ENCODE assay signal across 16 cellular contexts in the genomic region with DNA sequence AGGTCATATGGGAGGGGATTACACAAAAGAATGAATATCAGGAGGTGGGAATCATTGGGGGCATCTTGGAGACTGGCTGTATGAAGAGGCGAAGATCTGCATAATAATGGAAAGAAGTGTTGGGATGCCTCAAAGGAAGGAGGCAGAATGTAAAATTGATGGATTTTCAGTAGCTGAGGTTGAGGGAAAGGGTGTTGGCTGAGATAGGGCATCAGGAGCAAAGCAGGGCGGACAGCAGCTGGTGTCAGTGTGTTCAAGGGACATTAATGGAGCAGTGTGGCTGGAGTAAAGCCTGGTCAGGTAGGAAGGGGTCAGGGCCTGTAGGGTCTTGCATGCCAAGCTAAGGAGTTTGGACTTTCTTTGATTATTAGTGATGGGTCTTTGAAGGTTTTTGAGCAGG.
DNase-seq lines count a peak whose midpoint lies in the region; ATAC-seq, FAIRE-seq and TF ChIP-seq lines count a peak whose summit lies in the region.
"Had no signal": no experiment of that assay in that cellular context is flagged by ENCODE, and none has a peak within 500 bp of the region (broad histone marks: within the 10 kb centered on the region; RNA-seq: fewer than 3 reads in every experiment).

No MANE protein-coding gene starts in this region.

- no peak overlapping the region for H3K4me3 ChIP-seq in keratinocyte (ENCODE audit: control insufficient read depth in 2 of 3, extremely low read depth in 1 of 3, insufficient read depth in 2 of 3, low read depth in 1 of 3, low read length in 3 of 3)
- H3K4me3 ChIP-seq: gastrocnemius medialis, neural progenitor cell had no signal

- no peaks in the 10 kb centered on the region for H3K36me3 ChIP-seq in keratinocyte (ENCODE audit: control insufficient read depth in 2 of 2, extremely low read depth in 1 of 2, insufficient read depth in 2 of 2, low read length in 2 of 2)
- H3K36me3 ChIP-seq: gastrocnemius medialis, neural progenitor cell had no signal

- TF ChIP-seq CTCF in keratinocyte (optimal IDR thresholded peaks at IDR 0.05 in 1 of 3, IDR thresholded peaks at IDR 0.05 in 1 of 3, conservative IDR thresholded peaks at IDR 0.05 in 1 of 3; ENCODE audit: extremely low read depth in 1 of 3, insufficient read depth in 2 of 3, low read length in 3 of 3), result no peak

- H3K4me2 ChIP-seq in keratinocyte (ENCODE audit: control insufficient read depth, extremely low read depth, insufficient read depth, low read depth, low read length), result peak overlapping the region; percentile 95
- H3K4me2 ChIP-seq: KMS-11, neural progenitor cell had no signal

- peak overlapping the region; percentile 82 for H3K4me3 Mint-ChIP-seq in activated naive CD4-positive, alpha-beta T cell treated with anti-CD3 and anti-CD28 coated beads, Interleukin-2, amount 50 U/mL, for 24 hours
- H3K4me3 Mint-ChIP-seq in activated CD4-positive, alpha-beta memory T cell treated with anti-CD3 and anti-CD28 coated beads, Interleukin-2, amount 10 ng/mL, durations not matched to agents 7 days and 5 days, result peak overlapping the region; percentile 56
- H3K4me3 Mint-ChIP-seq: neural progenitor cell had no signal

- H3K9me3 ChIP-seq in keratinocyte (ENCODE audit: control insufficient read depth, low read depth, low read length), result no peaks in the 10 kb centered on the region
- H3K9me3 ChIP-seq: gastrocnemius medialis had no signal

- no peak overlapping the region for H3K9ac ChIP-seq in keratinocyte (ENCODE audit: control insufficient read depth, extremely low read depth, insufficient read depth, low read length)
- H3K9ac ChIP-seq: KMS-11, neural progenitor cell had no signal

- peaks cover 5% of the 10 kb centered on the region for H3K9me3 Mint-ChIP-seq in activated naive CD4-positive, alpha-beta T cell treated with anti-CD3 and anti-CD28 coated beads, Interleukin-2, amount 50 U/mL, for 24 hours
- H3K9me3 Mint-ChIP-seq in activated CD4-positive, alpha-beta memory T cell treated with anti-CD3 and anti-CD28 coated beads, Interleukin-2, amount 10 ng/mL, durations not matched to agents 7 days and 5 days, result peaks cover 9% of the 10 kb centered on the region
- H3K9me3 Mint-ChIP-seq: neural progenitor cell had no signal

- H3K27ac ChIP-seq in keratinocyte (ENCODE audit: control insufficient read depth, insufficient read depth, low read length), result peak overlapping the region; percentile 75
- H3K27ac ChIP-seq: gastrocnemius medialis, KMS-11, neural progenitor cell had no signal

- peaks cover 10% of the 10 kb centered on the region for H3K79me2 ChIP-seq in keratinocyte (ENCODE audit: control insufficient read depth, insufficient read depth, low read length)

- DNase-seq in activated naive CD4-positive, alpha-beta T cell treated with Interleukin-2 at 50 U/mL for 16 hours, result no peak
- DNase-seq in activated CD4-positive, alpha-beta memory T cell treated with anti-CD3 and anti-CD28 coated beads, Interleukin-2, amount 10 ng/mL, durations not matched to agents 7 days and 5 days, result no peak
- DNase-seq in keratinocyte (ENCODE audit: low read depth, low spot score) (no peak), posterior vena cava (ENCODE audit: low spot score) (no peak), posterior cingulate gyrus (no peak)
- DNase-seq in stimulated activated naive CD4-positive, alpha-beta T cell (lab: John Stamatoyannopoulos, UW), result no peak
- DNase-seq: activated CD4-positive, alpha-beta T cell treated with anti-CD3 and anti-CD28 coated beads for 4 hours; amygdala; effector CD4-positive, alpha-beta T cell; gastrocnemius medialis; NCI-H1930 had no signal

- H3K4me1 ChIP-seq in keratinocyte (ENCODE audit: control insufficient read depth, extremely low read depth, insufficient read depth, low read length), result peaks cover 45% of the 10 kb centered on the region

- no peaks in the 10 kb centered on the region for H3K27me3 Mint-ChIP-seq in activated naive CD4-positive, alpha-beta T cell treated with anti-CD3 and anti-CD28 coated beads, Interleukin-2, amount 50 U/mL, for 24 hours
- no peaks in the 10 kb centered on the region for H3K27me3 Mint-ChIP-seq in activated CD4-positive, alpha-beta memory T cell treated with anti-CD3 and anti-CD28 coated beads, Interleukin-2, amount 10 ng/mL, durations not matched to agents 7 days and 5 days

- no peaks in the 10 kb centered on the region for H3K9me1 ChIP-seq in keratinocyte (ENCODE audit: control insufficient read depth, extremely low read depth, insufficient read depth, low read length)

- CTCF ChIA-PET in activated CD4-positive, alpha-beta memory T cell treated with anti-CD3 and anti-CD28 coated beads, Interleukin-2, amount 10 ng/mL, durations not matched to agents 7 days and 5 days (lab: Charles Lee), result interaction anchor here (1.0 to 3.0 kb wide), 8 partner anchors 9 to 303 kb away, joined by 3 to 9 read pairs (median 5); a partner anchor contains a TSS

- H3K27me3 ChIP-seq in keratinocyte (ENCODE audit: control insufficient read depth, extremely low read depth, insufficient read depth, low read length), result no peaks in the 10 kb centered on the region
- H3K27me3 ChIP-seq: gastrocnemius medialis, neural progenitor cell had no signal

- ATAC-seq in GM18861 (IDR thresholded peaks at IDR 0.05; ENCODE audit: unreplicated experiment), result no peak
- ATAC-seq: gastrocnemius medialis, SK-N-SH treated with all-trans-retinoic acid at 6 μM for 48 hours had no signal

- peaks cover 82% of the 10 kb centered on the region for H3K4me1 Mint-ChIP-seq in activated naive CD4-positive, alpha-beta T cell treated with anti-CD3 and anti-CD28 coated beads, Interleukin-2, amount 50 U/mL, for 24 hours
- peaks cover 80% of the 10 kb centered on the region for H3K4me1 Mint-ChIP-seq in activated CD4-positive, alpha-beta memory T cell treated with anti-CD3 and anti-CD28 coated beads, Interleukin-2, amount 10 ng/mL, durations not matched to agents 7 days and 5 days

- H3K27ac Mint-ChIP-seq in activated naive CD4-positive, alpha-beta T cell treated with anti-CD3 and anti-CD28 coated beads, Interleukin-2, amount 50 U/mL, for 24 hours, result peak overlapping the region; percentile 98
- peak overlapping the region; percentile 80 for H3K27ac Mint-ChIP-seq in activated CD4-positive, alpha-beta memory T cell treated with anti-CD3 and anti-CD28 coated beads, Interleukin-2, amount 10 ng/mL, durations not matched to agents 7 days and 5 days
- H3K27ac Mint-ChIP-seq: neural progenitor cell had no signal

- no peak overlapping the region for H2AFZ ChIP-seq in keratinocyte (ENCODE audit: control insufficient read depth, low read length)
- H2AFZ ChIP-seq: neural progenitor cell had no signal

- FAIRE-seq in keratinocyte (lab: Jason Lieb, UNC), result no peak

- dilution Hi-C loops in keratinocyte (cut with MboI; ENCODE audit: extremely low pct_ligation_motif_present, low sequenced_read_pairs), result no loop called here

- H4K20me1 ChIP-seq in keratinocyte (ENCODE audit: control insufficient read depth, extremely low read depth, insufficient read depth, low read length), result no peaks in the 10 kb centered on the region

- peaks cover 21% of the 10 kb centered on the region for H3K36me3 Mint-ChIP-seq in activated naive CD4-positive, alpha-beta T cell treated with anti-CD3 and anti-CD28 coated beads, Interleukin-2, amount 50 U/mL, for 24 hours
- H3K36me3 Mint-ChIP-seq in activated CD4-positive, alpha-beta memory T cell treated with anti-CD3 and anti-CD28 coated beads, Interleukin-2, amount 10 ng/mL, durations not matched to agents 7 days and 5 days (ENCODE audit: low read depth), result peaks cover 66% of the 10 kb centered on the region

- intact Hi-C loops in posterior vena cava (cut with DNase I) (no loop called here), posterior cingulate gyrus (cut with DNase I) (no loop called here)

- POLR2A ChIA-PET in activated CD4-positive, alpha-beta memory T cell treated with anti-CD3 and anti-CD28 coated beads, Interleukin-2, amount 10 ng/mL, durations not matched to agents 7 days and 5 days (lab: Charles Lee), result interaction anchor here (0.7 to 10.2 kb wide), 17 partner anchors 12 to 220 kb away, joined by 3 to 128 read pairs (median 6); a partner anchor contains a TSS
